Comparison of ENCODE assay signal across 1 cellular context in genomic region chr20:5933802-5934436, GRCh38.
TF ChIP-seq lines count a peak whose summit lies in the region.

No MANE protein-coding gene starts in this region.

TF ChIP-seq in HCT116, 20 proteins besides CTCF, POLR2A, EP300 and RAD21 (continued from another document):
- TF ChIP-seq REST (IDR thresholded peaks at IDR 0.05; ENCODE audit: low read depth) (no peak), JUND (IDR thresholded peaks at IDR 0.05) (no peak), SIN3A (IDR thresholded peaks at IDR 0.05; ENCODE audit: low read depth) (no peak)
